In the genomic region with DNA sequence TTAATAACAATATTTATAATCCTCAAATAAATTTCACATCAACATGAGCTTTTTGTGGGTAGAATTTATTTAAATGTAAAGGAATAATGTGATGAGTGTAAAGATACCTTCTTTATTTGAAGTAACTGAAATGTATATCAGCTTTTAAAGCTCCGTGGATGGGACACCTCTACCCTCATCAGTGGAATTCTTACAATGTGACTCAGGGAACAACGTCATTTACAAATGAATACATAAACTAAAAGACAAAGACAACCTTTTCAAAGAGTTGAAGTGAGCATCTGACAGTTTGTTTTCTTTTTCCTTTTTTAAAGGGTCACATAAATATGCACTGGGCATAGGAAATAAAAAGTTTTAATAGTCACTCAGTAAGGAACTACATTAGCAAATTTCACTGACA, we compare ENCODE assay signal across 26 cellular contexts.
DNase-seq lines count a peak whose midpoint lies in the region; ATAC-seq and FAIRE-seq lines count a peak whose summit lies in the region.
"Had no signal": no experiment of that assay in that cellular context is flagged by ENCODE, and none has a peak within 500 bp of the region (broad histone marks: within the 10 kb centered on the region; RNA-seq: fewer than 3 reads in every experiment).

No MANE protein-coding gene starts in this region.

- no peak for FAIRE-seq in small intestine (lab: Jason Lieb, UNC)
- FAIRE-seq: A549, G401.6 had no signal

- ATAC-seq in sciatic nerve, result no peak
- ATAC-seq: A549, Right ventricle myocardium inferior, SK-N-SH treated with all-trans-retinoic acid at 6 μM for 48 hours had no signal

- WGBS in small intestine, 3 donors, result 22 to 37% (median 24%) methylated on average over 2 of the region's 2 CpGs

- H3K4me3 ChIP-seq in iPS-18a (ENCODE audit: low read length) (peak overlapping the region; percentile 1), small intestine (ENCODE audit: low read depth in 1 of 2, low read length in 2 of 2) (no peak overlapping the region)
- H3K4me3 ChIP-seq: A549; BLaER1 treated with 17β-estradiol and CSF1 and Interleukin-3, amounts not matched to agents 10 nM and 100 nM; PC-9; SJCRH30 had no signal

- H3K27ac ChIP-seq in iPS-18a (ENCODE audit: low read length), result peak overlapping the region; percentile 43
- no peak overlapping the region for H3K27ac ChIP-seq in small intestine (ENCODE audit: low read depth in 1 of 2, low read length in 1 of 2)
- H3K27ac ChIP-seq: A549; BLaER1 treated with 17β-estradiol and CSF1 and Interleukin-3, amounts not matched to agents 10 nM and 100 nM; PC-9; SJCRH30 had no signal

- intact Hi-C loops in sciatic nerve (cut with DNase I), result no loop called here

- H3K27me3 ChIP-seq in iPS-18a (ENCODE audit: control insufficient read depth, insufficient read depth, low read length) (no peaks in the 10 kb centered on the region), small intestine (ENCODE audit: control insufficient read depth in 2 of 2, insufficient read depth in 2 of 2, low read length in 2 of 2) (no peaks in the 10 kb centered on the region)
- H3K27me3 ChIP-seq: BLaER1 treated with 17β-estradiol and CSF1 and Interleukin-3, amounts not matched to agents 10 nM and 100 nM; SJCRH30 had no signal

- DNase-seq in HT1080 (ENCODE audit: low read depth) (peak; percentile 14), astrocyte of the hippocampus (ENCODE audit: low read depth, low spot score) (peak; percentile 1), NCI-H82 (lab: John Stamatoyannopoulos, UW) (no peak), sciatic nerve (ENCODE audit: low spot score) (no peak), small intestine (no peak), NCI-H128 (lab: John Stamatoyannopoulos, UW; ENCODE audit: unreplicated experiment) (no peak)
- DNase-seq: AML-193; Caco-2; CD4-positive, alpha-beta memory T cell; GOT3; NCI-H1048; NCI-H1417 treated with DMSO at 0.1 percent for 48 hours; NCI-H1694 treated with DMSO at 0.1 percent for 48 hours; NCI-H2081; NCI-H226; NCI-H524 treated with DMSO at 0.1 percent for 48 hours; NCI-H774; NK-92 treated with Interleukin-12 subunit alpha and Interleukin-12 subunit beta, amount 100 ng/mL, for 24 hours; PC-9; SJCRH30 had no signal

- peaks cover 23% of the 10 kb centered on the region for H3K4me1 ChIP-seq in iPS-18a (ENCODE audit: control insufficient read depth, low read depth, low read length)
- H3K4me1 ChIP-seq in small intestine (ENCODE audit: control insufficient read depth in 2 of 2, insufficient read depth in 1 of 2, low read depth in 1 of 2, low read length in 1 of 2), result no peaks in the 10 kb centered on the region
- H3K4me1 ChIP-seq: A549; BLaER1 treated with 17β-estradiol and CSF1 and Interleukin-3, amounts not matched to agents 10 nM and 100 nM; Caco-2; SJCRH30 had no signal

- H3K9ac ChIP-seq in iPS-18a (ENCODE audit: low read length), result no peak overlapping the region
- H3K9ac ChIP-seq: BLaER1 treated with 17β-estradiol and CSF1 and Interleukin-3, amounts not matched to agents 10 nM and 100 nM had no signal

- H3K9me3 ChIP-seq in iPS-18a (ENCODE audit: control insufficient read depth, low read depth, low read length) (no peaks in the 10 kb centered on the region), small intestine (ENCODE audit: control insufficient read depth, low read depth) (no peaks in the 10 kb centered on the region)
- H3K9me3 ChIP-seq: A549; BLaER1 treated with 17β-estradiol and CSF1 and Interleukin-3, amounts not matched to agents 10 nM and 100 nM; SJCRH30 had no signal

- H3K36me3 ChIP-seq in iPS-18a (ENCODE audit: control insufficient read depth, low read depth, low read length) (no peaks in the 10 kb centered on the region), small intestine (ENCODE audit: control insufficient read depth in 2 of 2, insufficient read depth in 2 of 2, low read length in 2 of 2) (no peaks in the 10 kb centered on the region)
- H3K36me3 ChIP-seq: BLaER1 treated with 17β-estradiol and CSF1 and Interleukin-3, amounts not matched to agents 10 nM and 100 nM; SJCRH30 had no signal

Comparison
In these comparisons a context has a peak if more than half of its experiments do, and no peak if none do; other contexts are left out.
1. DNase-seq: peak in HT1080 (single experiment) and astrocyte of the hippocampus (single experiment); none in NCI-H82 (single experiment), sciatic nerve (single experiment), small intestine (single experiment) and NCI-H128 (single experiment).